ENCODE assay signal across 12 cellular contexts in the genomic region with DNA sequence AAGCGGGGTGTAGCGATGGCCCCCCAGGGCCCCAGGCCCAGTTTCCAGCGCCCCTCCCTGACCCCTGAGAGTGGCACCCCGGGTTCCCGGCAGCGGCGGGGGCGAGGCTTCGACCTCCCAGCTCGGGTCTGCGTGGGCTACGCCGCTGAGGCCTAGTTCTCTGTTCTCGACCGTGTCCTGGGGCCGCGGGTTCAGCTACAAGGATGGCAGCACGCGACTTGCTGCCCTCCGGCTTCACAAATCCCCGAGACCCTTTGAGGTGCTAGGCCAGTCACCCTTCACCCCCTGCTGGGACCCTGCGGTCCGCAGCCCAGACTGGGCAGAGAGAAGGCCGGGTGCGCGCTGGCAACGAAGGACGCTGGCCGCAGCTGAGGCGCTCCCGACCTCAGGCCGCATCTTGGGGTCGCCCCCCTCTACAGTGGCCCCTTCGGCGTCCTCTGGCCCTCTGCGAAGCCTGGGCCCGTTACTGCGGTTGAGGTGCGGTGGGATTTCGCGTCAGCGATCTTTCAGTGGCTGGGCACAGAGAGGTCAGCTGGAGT. TPM values are rescaled to one million over a fixed set of nuclear protein-coding genes. Genes with fewer than 3 reads are reported as not detected.
DNase-seq lines count a peak whose midpoint lies in the region; TF ChIP-seq lines count a peak whose summit lies in the region.
"Had no signal": no experiment of that assay in that cellular context is flagged by ENCODE, and none has a peak within 500 bp of the region (broad histone marks: within the 10 kb centered on the region; RNA-seq: fewer than 3 reads in every experiment).

No MANE protein-coding gene starts in this region.

- TF ChIP-seq CTCF in GM06990 (IDR thresholded peaks at IDR 0.05; ENCODE audit: insufficient read depth, low read length, poor library complexity, severe bottlenecking) (no peak), NB4 (IDR thresholded peaks at IDR 0.05; ENCODE audit: low read depth, low read length) (no peak), endothelial cell (IDR thresholded peaks at IDR 0.05; ENCODE audit: unreplicated experiment) (no peak)

- H3K27me3 Mint-ChIP-seq in endothelial cell (ENCODE audit: unreplicated experiment) = peaks cover 67% of the 10 kb centered on the region

- peak overlapping the region; percentile 38 for H3K4me3 Mint-ChIP-seq in endothelial cell (ENCODE audit: unreplicated experiment)

- peaks cover 8% of the 10 kb centered on the region for H3K36me3 Mint-ChIP-seq in endothelial cell (ENCODE audit: low read depth, unreplicated experiment)

- DNase-seq in GM06990 (ENCODE audit: extremely low read depth, insufficient read length) (peak; percentile 24), NB4 (ENCODE audit: low read depth) (no peak), endothelial cell (ENCODE audit: low spot score) (peak; percentile 23), posterior vena cava (ENCODE audit: low spot score) (peak; percentile 79), activated gamma-delta T cell (lab: John Stamatoyannopoulos, UW) (no peak), C1 segment of cervical spinal cord (lab: John Stamatoyannopoulos, UW) (no peak)
- DNase-seq in activated CD4-positive, CD25-positive, alpha-beta regulatory T cell (lab: John Stamatoyannopoulos, UW) = no peak
- DNase-seq in activated CD4-positive, CD25-positive, alpha-beta regulatory T cell treated with anti-CD3 and anti-CD28 coated beads, Interleukin-2, amount 50 U/mL, for 72 hours = no peak
- DNase-seq: GDM1, midbrain, NCI-H774, substantia nigra had no signal

- intact Hi-C loops in posterior vena cava (cut with DNase I) = no loop called here

- H3K27me3 ChIP-seq in GM06990 (replicated peaks; ENCODE audit: control insufficient read depth, insufficient read depth, low read length) = no peaks in the 10 kb centered on the region

- H3K4me3 ChIP-seq in GM06990 (replicated peaks; ENCODE audit: low read depth, low read length) = peak overlapping the region; percentile 83
- peak overlapping the region; percentile 97 for H3K4me3 ChIP-seq in NB4 (ENCODE audit: low read depth, low read length)

- no peak overlapping the region for H3K27ac Mint-ChIP-seq in endothelial cell (ENCODE audit: unreplicated experiment)

- no peaks in the 10 kb centered on the region for H3K36me3 ChIP-seq in GM06990 (ENCODE audit: control insufficient read depth, insufficient read depth, low read length)

- no peaks in the 10 kb centered on the region for H3K9me3 Mint-ChIP-seq in endothelial cell (ENCODE audit: unreplicated experiment)

- H3K4me1 Mint-ChIP-seq in endothelial cell (ENCODE audit: unreplicated experiment) = peaks cover 49% of the 10 kb centered on the region

- no peak for TF ChIP-seq POLR2A in NB4 (IDR thresholded peaks at IDR 0.05; ENCODE audit: extremely low read depth, insufficient read length)

RNA-seq across cellular contexts. Expression of a gene that starts 1.2 kb away (rescaled TPM):
- total RNA-seq in endothelial cell (ENCODE audit: unreplicated experiment) (0.33 TPM), posterior vena cava (not detected)

Comparison
In these comparisons a context has a peak if more than half of its experiments do, and no peak if none do; other contexts are left out.
1. DNase-seq: peak in GM06990 (single experiment), endothelial cell (single experiment) and posterior vena cava (single experiment); none in NB4 (single experiment), activated gamma-delta T cell (single experiment), activated CD4-positive, CD25-positive, alpha-beta regulatory T cell (0 of 4), C1 segment of cervical spinal cord (0 of 14) and activated CD4-positive, CD25-positive, alpha-beta regulatory T cell treated with anti-CD3 and anti-CD28 coated beads, Interleukin-2, amount 50 U/mL, for 72 hours (single experiment).